Comparison of ENCODE assay signal across 2 cellular contexts in the genomic region with DNA sequence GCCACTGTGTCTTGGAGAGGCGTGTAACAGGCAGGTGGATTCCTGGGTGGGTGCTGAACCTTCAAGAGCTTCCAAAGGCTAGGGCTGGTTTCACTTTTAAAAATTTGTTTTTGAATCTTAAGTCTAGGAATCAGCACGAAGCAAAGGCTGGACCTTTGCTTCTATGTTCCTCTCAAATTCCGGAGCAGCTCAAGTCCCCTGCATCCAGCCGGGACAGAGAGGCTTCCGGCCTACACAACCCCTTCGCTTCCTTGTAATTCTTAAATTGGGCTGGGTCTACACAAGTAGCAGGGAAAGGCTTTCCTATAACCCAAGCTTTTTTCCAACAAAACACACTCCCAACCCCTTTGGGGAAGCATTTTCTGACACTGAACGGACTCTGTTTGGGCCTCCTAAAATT.
TF ChIP-seq lines count a peak whose summit lies in the region.

No MANE protein-coding gene starts in this region.

TF ChIP-seq in SK-N-SH, 30 proteins besides CTCF, POLR2A, EP300 and RAD21 (continued from another document):
- TF ChIP-seq USF1 (IDR thresholded peaks at IDR 0.05; ENCODE audit: borderline replicate concordance, low read depth) (no peak), SMC3 (IDR thresholded peaks at IDR 0.05; ENCODE audit: low read depth, low read length) (no peak), EZH2phosphoT487 (IDR thresholded peaks at IDR 0.05; ENCODE audit: borderline replicate concordance, low read depth) (peak; percentile 20; the same call in 1 of the 2 replicates), FOSL2 (IDR thresholded peaks at IDR 0.05; ENCODE audit: borderline replicate concordance, low read depth) (no peak)
TF ChIP-seq in SK-N-SH: peak in this region for 1.

TF ChIP-seq in SK-N-SH treated with all-trans-retinoic acid at 6 μM for 48 hours, 23 proteins besides CTCF, POLR2A, EP300 and RAD21 (continued from another document):
- TF ChIP-seq, protein P1, sequence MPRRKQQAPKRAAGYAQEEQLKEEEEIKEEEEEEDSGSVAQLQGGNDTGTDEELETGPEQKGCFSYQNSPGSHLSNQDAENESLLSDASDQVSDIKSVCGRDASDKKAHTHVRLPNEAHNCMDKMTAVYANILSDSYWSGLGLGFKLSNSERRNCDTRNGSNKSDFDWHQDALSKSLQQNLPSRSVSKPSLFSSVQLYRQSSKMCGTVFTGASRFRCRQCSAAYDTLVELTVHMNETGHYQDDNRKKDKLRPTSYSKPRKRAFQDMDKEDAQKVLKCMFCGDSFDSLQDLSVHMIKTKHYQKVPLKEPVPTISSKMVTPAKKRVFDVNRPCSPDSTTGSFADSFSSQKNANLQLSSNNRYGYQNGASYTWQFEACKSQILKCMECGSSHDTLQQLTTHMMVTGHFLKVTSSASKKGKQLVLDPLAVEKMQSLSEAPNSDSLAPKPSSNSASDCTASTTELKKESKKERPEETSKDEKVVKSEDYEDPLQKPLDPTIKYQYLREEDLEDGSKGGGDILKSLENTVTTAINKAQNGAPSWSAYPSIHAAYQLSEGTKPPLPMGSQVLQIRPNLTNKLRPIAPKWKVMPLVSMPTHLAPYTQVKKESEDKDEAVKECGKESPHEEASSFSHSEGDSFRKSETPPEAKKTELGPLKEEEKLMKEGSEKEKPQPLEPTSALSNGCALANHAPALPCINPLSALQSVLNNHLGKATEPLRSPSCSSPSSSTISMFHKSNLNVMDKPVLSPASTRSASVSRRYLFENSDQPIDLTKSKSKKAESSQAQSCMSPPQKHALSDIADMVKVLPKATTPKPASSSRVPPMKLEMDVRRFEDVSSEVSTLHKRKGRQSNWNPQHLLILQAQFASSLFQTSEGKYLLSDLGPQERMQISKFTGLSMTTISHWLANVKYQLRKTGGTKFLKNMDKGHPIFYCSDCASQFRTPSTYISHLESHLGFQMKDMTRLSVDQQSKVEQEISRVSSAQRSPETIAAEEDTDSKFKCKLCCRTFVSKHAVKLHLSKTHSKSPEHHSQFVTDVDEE (CRISPR knock-in tag; IDR thresholded peaks at IDR 0.05), result no peak
- no peak for TF ChIP-seq GLIS3 (CRISPR knock-in tag; IDR thresholded peaks at IDR 0.05)
- TF ChIP-seq, protein P2, sequence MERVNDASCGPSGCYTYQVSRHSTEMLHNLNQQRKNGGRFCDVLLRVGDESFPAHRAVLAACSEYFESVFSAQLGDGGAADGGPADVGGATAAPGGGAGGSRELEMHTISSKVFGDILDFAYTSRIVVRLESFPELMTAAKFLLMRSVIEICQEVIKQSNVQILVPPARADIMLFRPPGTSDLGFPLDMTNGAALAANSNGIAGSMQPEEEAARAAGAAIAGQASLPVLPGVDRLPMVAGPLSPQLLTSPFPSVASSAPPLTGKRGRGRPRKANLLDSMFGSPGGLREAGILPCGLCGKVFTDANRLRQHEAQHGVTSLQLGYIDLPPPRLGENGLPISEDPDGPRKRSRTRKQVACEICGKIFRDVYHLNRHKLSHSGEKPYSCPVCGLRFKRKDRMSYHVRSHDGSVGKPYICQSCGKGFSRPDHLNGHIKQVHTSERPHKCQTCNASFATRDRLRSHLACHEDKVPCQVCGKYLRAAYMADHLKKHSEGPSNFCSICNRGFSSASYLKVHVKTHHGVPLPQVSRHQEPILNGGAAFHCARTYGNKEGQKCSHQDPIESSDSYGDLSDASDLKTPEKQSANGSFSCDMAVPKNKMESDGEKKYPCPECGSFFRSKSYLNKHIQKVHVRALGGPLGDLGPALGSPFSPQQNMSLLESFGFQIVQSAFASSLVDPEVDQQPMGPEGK (CRISPR knock-in tag; IDR thresholded peaks at IDR 0.05; ENCODE audit: borderline replicate concordance), result no peak
- no peak for TF ChIP-seq SNAI2 (CRISPR knock-in tag; IDR thresholded peaks at IDR 0.05)
- no peak for TF ChIP-seq OSR1 (CRISPR knock-in tag; IDR thresholded peaks at IDR 0.05)
- no peak for TF ChIP-seq ESRRG (CRISPR knock-in tag; IDR thresholded peaks at IDR 0.05)
- TF ChIP-seq ZNF8 (CRISPR knock-in tag; IDR thresholded peaks at IDR 0.05), result no peak
